10 cellular contexts compared by ENCODE assay signal in the genomic region with DNA sequence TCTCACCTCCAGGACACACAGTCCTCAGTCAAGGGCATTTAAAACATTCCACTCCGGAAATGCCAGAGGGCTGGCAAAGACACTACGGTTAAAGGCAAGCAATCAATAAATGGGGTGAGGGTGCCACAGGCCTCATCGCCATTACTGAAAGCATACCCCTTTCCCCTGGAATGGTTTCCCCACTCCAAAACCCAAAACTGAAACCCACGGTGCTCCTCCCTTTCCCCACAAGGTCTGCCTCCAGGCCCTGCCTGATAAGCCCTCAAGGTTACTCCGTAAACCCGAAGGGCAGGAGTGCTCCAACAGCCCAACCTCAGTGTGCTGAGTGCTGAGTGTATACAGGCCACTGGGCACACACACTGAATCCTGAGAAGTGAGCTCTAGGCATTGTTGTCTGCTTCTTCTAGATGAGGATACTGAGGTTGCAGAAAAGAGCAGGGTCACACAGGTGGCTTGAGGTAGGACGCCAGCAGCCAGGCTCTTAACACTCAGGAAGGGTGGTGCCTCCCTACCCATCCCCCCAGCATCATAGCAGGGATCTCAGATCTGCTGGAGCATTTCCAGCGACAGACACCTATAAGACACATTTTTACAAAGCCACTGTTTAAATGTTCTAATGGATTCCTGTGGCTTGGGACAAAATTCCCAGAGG.
A peak's percentile ranks its signal among the peaks of the same experiment; 100 is the strongest.
DNase-seq lines count a peak whose midpoint lies in the region; ATAC-seq and TF ChIP-seq lines count a peak whose summit lies in the region.
"Had no signal": no experiment of that assay in that cellular context is flagged by ENCODE, and none has a peak within 500 bp of the region (broad histone marks: within the 10 kb centered on the region; RNA-seq: fewer than 3 reads in every experiment).

No MANE protein-coding gene starts in this region.

- H3K27me3 ChIP-seq in DND-41 (ENCODE audit: insufficient read depth, low read length, poor library complexity) (no peaks in the 10 kb centered on the region), mucosa of stomach (ENCODE audit: control insufficient read depth, insufficient read depth, low read length) (no peaks in the 10 kb centered on the region)

- H3K36me3 ChIP-seq in DND-41 (ENCODE audit: insufficient read depth, low read length) = peaks cover 68% of the 10 kb centered on the region
- no peaks in the 10 kb centered on the region for H3K36me3 ChIP-seq in mucosa of stomach (ENCODE audit: control insufficient read depth, insufficient read depth, low read length)

- H3K9me3 ChIP-seq in DND-41 (ENCODE audit: insufficient read depth, low read length, severe bottlenecking) = no peaks in the 10 kb centered on the region
- H3K9me3 ChIP-seq in mucosa of stomach (ENCODE audit: control insufficient read depth, low read length) = no peaks in the 10 kb centered on the region
- H3K9me3 ChIP-seq: HAP-1 had no signal

- peaks cover 88% of the 10 kb centered on the region for H4K20me1 ChIP-seq in DND-41 (ENCODE audit: insufficient read depth, low read length)

- H2AFZ ChIP-seq in DND-41 (ENCODE audit: low read depth, low read length) = no peak overlapping the region

- DNase-seq in DND-41 (no peak), amniotic epithelial cell (ENCODE audit: low read depth) (peak; percentile 29), anterior cingulate cortex (lab: John Stamatoyannopoulos, UW) (no peak), dedifferentiated amniotic fluid mesenchymal stem cell (ENCODE audit: extremely low spot score) (no peak)
- DNase-seq in effector CD8-positive, alpha-beta T cell (lab: John Stamatoyannopoulos, UW) = no peak
- DNase-seq: MV-4-11 had no signal

- H3K9ac ChIP-seq in DND-41 (ENCODE audit: low read depth, low read length) = no peak overlapping the region
- peak overlapping the region; percentile 5 for H3K9ac ChIP-seq in mucosa of stomach (ENCODE audit: low read length)

- H3K4me2 ChIP-seq in DND-41 (ENCODE audit: insufficient read depth, low read length) = no peak overlapping the region

- H3K4me1 ChIP-seq in DND-41 (ENCODE audit: insufficient read depth, low read length) = no peaks in the 10 kb centered on the region
- peaks cover 79% of the 10 kb centered on the region for H3K4me1 ChIP-seq in mucosa of stomach (ENCODE audit: control insufficient read depth, insufficient read depth, low read length)

- no peak for ATAC-seq in DND-41 (ENCODE audit: insufficient read depth, low read depth)
- ATAC-seq in HG03520 (IDR thresholded peaks at IDR 0.05; ENCODE audit: unreplicated experiment) = peak; percentile 4
- no peak for ATAC-seq in GM19467 (IDR thresholded peaks at IDR 0.05; ENCODE audit: unreplicated experiment)

- 0 out of 2 replicates have a peak overlapping the region, but pooled peaks have one; percentile 6 for H3K27ac ChIP-seq in DND-41 (ENCODE audit: low read length)

- peaks cover 100% of the 10 kb centered on the region for H3K79me2 ChIP-seq in DND-41 (ENCODE audit: insufficient read depth, low read length)

- no peak overlapping the region for H3K4me3 ChIP-seq in DND-41 (ENCODE audit: low read depth in 1 of 2, low read length in 2 of 2)
- no peak overlapping the region for H3K4me3 ChIP-seq in mucosa of stomach (ENCODE audit: low read length)
- H3K4me3 ChIP-seq: HAP-1 had no signal

- no peak for TF ChIP-seq CTCF in DND-41 (IDR thresholded peaks at IDR 0.05; ENCODE audit: borderline replicate concordance, extremely low read depth, low read length, poor library complexity, severe bottlenecking)
